ENCODE assay signal across 14 cellular contexts in the genomic region with DNA sequence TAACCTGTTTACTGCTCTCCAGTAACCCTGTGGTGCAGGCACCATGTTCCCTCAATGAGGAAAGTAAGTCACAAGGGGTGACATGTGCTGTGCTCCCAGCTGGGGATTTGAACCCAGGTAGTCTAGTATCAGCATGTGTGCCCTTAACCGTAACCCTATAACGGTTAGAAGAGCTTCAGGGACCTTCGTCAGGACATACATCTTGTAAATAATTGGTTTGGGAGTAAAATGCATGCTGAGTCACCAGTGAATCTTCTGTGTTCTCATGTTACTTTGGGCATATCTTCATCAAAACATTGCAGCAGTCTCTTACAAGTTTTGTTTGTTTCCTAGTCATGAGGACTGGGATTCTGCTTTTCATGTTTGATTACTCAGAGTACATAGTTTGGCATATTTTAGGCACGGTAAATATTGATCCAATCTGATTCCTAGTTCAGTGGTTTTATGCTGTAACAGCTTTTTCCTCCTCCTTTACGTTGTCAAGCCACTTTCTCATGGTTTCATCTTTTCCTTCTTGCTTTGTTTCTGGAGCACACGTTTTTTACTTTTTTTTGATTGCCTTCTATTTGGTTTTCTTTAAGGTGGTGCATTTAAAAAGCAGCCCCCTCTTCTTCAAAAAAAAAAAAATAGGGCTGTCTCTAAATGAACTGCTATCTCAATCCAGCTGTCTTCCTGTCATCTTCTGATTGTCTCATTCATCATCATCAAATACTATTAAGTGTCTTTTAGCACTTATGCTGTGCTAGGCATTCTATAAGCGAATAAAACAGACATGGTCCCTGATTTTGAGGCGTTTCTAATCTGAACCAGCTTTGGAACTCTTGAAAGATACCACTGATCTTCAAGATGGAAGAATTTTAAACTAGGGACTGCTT. TPM values are rescaled to one million over a fixed set of nuclear protein-coding genes. Genes with fewer than 3 reads are reported as not detected.
DNase-seq lines count a peak whose midpoint lies in the region; ATAC-seq and TF ChIP-seq lines count a peak whose summit lies in the region.
"Had no signal": no experiment of that assay in that cellular context is flagged by ENCODE, and none has a peak within 500 bp of the region (broad histone marks: within the 10 kb centered on the region; RNA-seq: fewer than 3 reads in every experiment).

No MANE protein-coding gene starts in this region.

- H3K27me3 Mint-ChIP-seq in central memory CD8-positive, alpha-beta T cell: no peaks in the 10 kb centered on the region
- H3K27me3 Mint-ChIP-seq in nephron progenitor cell (ENCODE audit: low read depth, poor library complexity): no peaks in the 10 kb centered on the region

- in situ Hi-C loops in Caki2 (cut with HindIII; ENCODE audit: low pct_unique_long_range_greater_than_20kb, low sequenced_read_pairs): no loop called here

- no peaks in the 10 kb centered on the region for H3K4me1 ChIP-seq in suprapubic skin

- no peaks in the 10 kb centered on the region for H3K9me3 ChIP-seq in suprapubic skin

- no peak for ATAC-seq in central memory CD8-positive, alpha-beta T cell (replicated peaks; ENCODE audit: extremely low read depth, poor library complexity, severe bottlenecking)
- no peak for ATAC-seq in HG02763 (IDR thresholded peaks at IDR 0.05; ENCODE audit: unreplicated experiment)
- ATAC-seq: activated CD4-positive, CD25-positive, alpha-beta regulatory T cell treated with anti-CD3 and anti-CD28 coated beads, Interleukin-2, amount 50 U/mL, for 24 hours had no signal

- no peak for TF ChIP-seq EP300 in suprapubic skin (IDR thresholded peaks at IDR 0.05)

- H3K4me3 Mint-ChIP-seq in central memory CD8-positive, alpha-beta T cell: no peak overlapping the region
- H3K4me3 Mint-ChIP-seq in nephron progenitor cell: no peak overlapping the region

- peak overlapping the region; percentile 14 for H3K27ac Mint-ChIP-seq in central memory CD8-positive, alpha-beta T cell (ENCODE audit: low read depth)
- peak overlapping the region; percentile 64 for H3K27ac Mint-ChIP-seq in nephron progenitor cell

- no peak for TF ChIP-seq CTCF in LNCaP clone FGC (IDR thresholded peaks at IDR 0.05; ENCODE audit: control insufficient read depth, extremely low read depth, insufficient read depth)
- TF ChIP-seq CTCF in nephron progenitor cell (IDR thresholded peaks at IDR 0.05): no peak
- no peak for TF ChIP-seq CTCF in suprapubic skin (IDR thresholded peaks at IDR 0.05)

- peaks cover 34% of the 10 kb centered on the region for H3K4me1 Mint-ChIP-seq in central memory CD8-positive, alpha-beta T cell
- peaks cover 27% of the 10 kb centered on the region for H3K4me1 Mint-ChIP-seq in nephron progenitor cell

- H3K4me3 ChIP-seq in LNCaP clone FGC (ENCODE audit: low read depth, low read length): peak overlapping the region; percentile 22; the same call in 1 of the 2 replicates
- H3K4me3 ChIP-seq in suprapubic skin: no peak overlapping the region

- DNase-seq in Caki2 (ENCODE audit: low read depth) (peak; percentile 74), LNCaP clone FGC (ENCODE audit: low read depth) (peak; percentile 88), nephron progenitor cell (no peak), AML-193 (lab: John Stamatoyannopoulos, UW) (no peak), cerebellum (ENCODE audit: low spot score) (no peak), suprapubic skin (ENCODE audit: low spot score in 2 of 2) (no peak)
- DNase-seq in central memory CD8-positive, alpha-beta T cell (ENCODE audit: low spot score in 2 of 2): no peak
- DNase-seq: amygdala; hippocampal formation; NCI-H446 treated with DMSO at 0.1 percent for 48 hours; occipital lobe; stimulated activated CD8-positive, alpha-beta memory T cell treated with anti-CD3 and anti-CD28 coated beads, Interleukin-4, amount 100 ng/mL, for 48 hours had no signal

- no peaks in the 10 kb centered on the region for H3K9me3 Mint-ChIP-seq in central memory CD8-positive, alpha-beta T cell
- H3K9me3 Mint-ChIP-seq in nephron progenitor cell: no peaks in the 10 kb centered on the region

- H3K36me3 Mint-ChIP-seq in central memory CD8-positive, alpha-beta T cell (ENCODE audit: insufficient read depth): peaks cover 48% of the 10 kb centered on the region
- H3K36me3 Mint-ChIP-seq in nephron progenitor cell (ENCODE audit: low read depth): peaks cover 8% of the 10 kb centered on the region

- H3K27ac ChIP-seq in suprapubic skin: no peak overlapping the region

- WGBS in suprapubic skin: 67% methylated on average over 8 of the region's 8 CpGs

- no peaks in the 10 kb centered on the region for H3K27me3 ChIP-seq in suprapubic skin

- TF ChIP-seq POLR2A in suprapubic skin (IDR thresholded peaks at IDR 0.05): no peak

- H3K36me3 ChIP-seq in suprapubic skin: peaks cover 46% of the 10 kb centered on the region

RNA-seq across cellular contexts. Expression of a gene that starts 50.4 kb away (rescaled TPM):
- total RNA-seq in Caki2 (2014; rRNA removed; shearing (Covaris generic); ENCODE audit: low replicate concordance): 33.8 and 41.3 TPM in 2 replicates
- total RNA-seq in cerebellum: 35.7 TPM
- total RNA-seq in suprapubic skin: 100 to 1,000 TPM in 1 of 4 donors, 10 to 100 TPM in 3; 61.9 to 173 (median 67.4) TPM

Comparison
In these comparisons a context has a peak if more than half of its experiments do, and no peak if none do; other contexts are left out.
1. DNase-seq: peak in Caki2 (single experiment) and LNCaP clone FGC (single experiment); none in central memory CD8-positive, alpha-beta T cell (0 of 2), nephron progenitor cell (single experiment), AML-193 (0 of 2), cerebellum (single experiment) and suprapubic skin (0 of 2).